Comparison of ENCODE assay signal across 10 cellular contexts in genomic region chr1:101081496-101082282, GRCh38. TPM values are rescaled to one million over a fixed set of nuclear protein-coding genes. Genes with fewer than 3 reads are reported as not detected.
A peak's percentile ranks its signal among the peaks of the same experiment; 100 is the strongest.
DNase-seq lines count a peak whose midpoint lies in the region; ATAC-seq lines count a peak whose summit lies in the region.
"Had no signal": no experiment of that assay in that cellular context is flagged by ENCODE, and none has a peak within 500 bp of the region (broad histone marks: within the 10 kb centered on the region; RNA-seq: fewer than 3 reads in every experiment).

No MANE protein-coding gene starts in this region.

- H3K4me3 Mint-ChIP-seq in activated naive CD4-positive, alpha-beta T cell treated with anti-CD3 and anti-CD28 coated beads, Interleukin-2, amount 10 ng/mL, durations not matched to agents 7 days and 5 days, result peak overlapping the region; percentile 1

- CTCF ChIA-PET in activated naive CD4-positive, alpha-beta T cell treated with anti-CD3 and anti-CD28 coated beads, Interleukin-2, amount 10 ng/mL, durations not matched to agents 7 days and 5 days (lab: Charles Lee), result no interaction called here

- no peak overlapping the region for H3K18ac ChIP-seq in mesendoderm (ENCODE audit: low read length)

- H3K27ac Mint-ChIP-seq in activated naive CD4-positive, alpha-beta T cell treated with anti-CD3 and anti-CD28 coated beads, Interleukin-2, amount 10 ng/mL, durations not matched to agents 7 days and 5 days, result peak overlapping the region; percentile 99

- H4K5ac ChIP-seq in mesendoderm (ENCODE audit: low read length), result no peak overlapping the region

- no peaks in the 10 kb centered on the region for H3K36me3 ChIP-seq in mesendoderm (ENCODE audit: control insufficient read depth, insufficient read depth, low read length)

- ATAC-seq in GM19438 (IDR thresholded peaks at IDR 0.05; ENCODE audit: low read depth, unreplicated experiment) (peak; percentile 75), HG03521 (IDR thresholded peaks at IDR 0.05; ENCODE audit: unreplicated experiment) (peak; percentile 64), GM18520 (IDR thresholded peaks at IDR 0.05; ENCODE audit: unreplicated experiment) (no peak)

- no CpG with 5 or more reads among the region's 8 CpGs for WGBS in mesendoderm (ENCODE audit: extremely low coverage, insufficient coverage, low lambda C conversion rate)

- H3K9me3 Mint-ChIP-seq in activated naive CD4-positive, alpha-beta T cell treated with anti-CD3 and anti-CD28 coated beads, Interleukin-2, amount 10 ng/mL, durations not matched to agents 7 days and 5 days, result peaks cover 27% of the 10 kb centered on the region

- H3K9ac ChIP-seq in mesendoderm (ENCODE audit: low read length), result no peak overlapping the region

- no peak overlapping the region for H2BK15ac ChIP-seq in mesendoderm (replicated peaks; ENCODE audit: low read depth)

- H2BK120ac ChIP-seq in mesendoderm (ENCODE audit: low read depth, low read length), result no peak overlapping the region

- H3K4me2 ChIP-seq in mesendoderm (ENCODE audit: low read length), result no peak overlapping the region

- H3K56ac ChIP-seq in mesendoderm (ENCODE audit: low read length), result no peak overlapping the region

- H3K27ac ChIP-seq in mesendoderm (ENCODE audit: low read depth, low read length), result no peak overlapping the region

- no peak overlapping the region for H2BK5ac ChIP-seq in mesendoderm (ENCODE audit: low read length)

- H3K4me3 ChIP-seq in mesendoderm (ENCODE audit: low read length), result no peak overlapping the region

- H3K4me1 Mint-ChIP-seq in activated naive CD4-positive, alpha-beta T cell treated with anti-CD3 and anti-CD28 coated beads, Interleukin-2, amount 10 ng/mL, durations not matched to agents 7 days and 5 days, result peaks cover 74% of the 10 kb centered on the region

- DNase-seq in activated naive CD4-positive, alpha-beta T cell treated with anti-CD3 and anti-CD28 coated beads, Interleukin-2, amount 10 ng/mL, durations not matched to agents 7 days and 5 days, result peak; percentile 76
- peak; percentile 6 for DNase-seq in stimulated activated CD8-positive, alpha-beta memory T cell treated with anti-CD3 and anti-CD28 coated beads, Interleukin-15, amount 100 ng/mL, for 24 hours (ENCODE audit: low read depth)
- DNase-seq in NCI-H1048 (lab: John Stamatoyannopoulos, UW) (no peak), pons (ENCODE audit: low spot score) (no peak), mesendoderm (no peak)
- DNase-seq: cortex of kidney, SIG-M5 had no signal

- no peaks in the 10 kb centered on the region for H3K79me1 ChIP-seq in mesendoderm (ENCODE audit: low read length)

- no peaks in the 10 kb centered on the region for H3K4me1 ChIP-seq in mesendoderm (ENCODE audit: control insufficient read depth, low read depth, low read length)

- H3K23ac ChIP-seq in mesendoderm (ENCODE audit: low read length), result no peak overlapping the region

- H3K27me3 Mint-ChIP-seq in activated naive CD4-positive, alpha-beta T cell treated with anti-CD3 and anti-CD28 coated beads, Interleukin-2, amount 10 ng/mL, durations not matched to agents 7 days and 5 days, result no peaks in the 10 kb centered on the region

- no peaks in the 10 kb centered on the region for H3K27me3 ChIP-seq in mesendoderm (ENCODE audit: insufficient read depth, low read length, poor library complexity)

- peaks cover 76% of the 10 kb centered on the region for H3K36me3 Mint-ChIP-seq in activated naive CD4-positive, alpha-beta T cell treated with anti-CD3 and anti-CD28 coated beads, Interleukin-2, amount 10 ng/mL, durations not matched to agents 7 days and 5 days

- H3K4ac ChIP-seq in mesendoderm (ENCODE audit: low read depth, low read length), result no peak overlapping the region

- H2AK5ac ChIP-seq in mesendoderm (ENCODE audit: low read length), result no peak overlapping the region

- H3K79me2 ChIP-seq in mesendoderm (ENCODE audit: control insufficient read depth, insufficient read depth, low read length), result no peaks in the 10 kb centered on the region

- no peak overlapping the region for H4K8ac ChIP-seq in mesendoderm (ENCODE audit: low read depth, low read length)

RNA-seq across cellular contexts. Expression of gene DPH5, which starts 56.1 kb away (rescaled TPM):
- 49.4 TPM for polyA plus RNA-seq in mesendoderm (2013, experiment 1 of 2)
- polyA plus RNA-seq in mesendoderm (2013, experiment 2 of 2), result 49.3 TPM

Comparison
In these comparisons a context has a peak if more than half of its experiments do, and no peak if none do; other contexts are left out.
1. DNase-seq: peak in activated naive CD4-positive, alpha-beta T cell treated with anti-CD3 and anti-CD28 coated beads, Interleukin-2, amount 10 ng/mL, durations not matched to agents 7 days and 5 days (single experiment) and stimulated activated CD8-positive, alpha-beta memory T cell treated with anti-CD3 and anti-CD28 coated beads, Interleukin-15, amount 100 ng/mL, for 24 hours (single experiment); none in NCI-H1048 (single experiment), pons (single experiment) and mesendoderm (single experiment).